8 cellular contexts compared by ENCODE assay signal in genomic region chr17:10844667-10845387, GRCh38. TPM values are rescaled to one million over a fixed set of nuclear protein-coding genes. Genes with fewer than 3 reads are reported as not detected.
A peak's percentile ranks its signal among the peaks of the same experiment; 100 is the strongest.
DNase-seq lines count a peak whose midpoint lies in the region; TF ChIP-seq lines count a peak whose summit lies in the region.

No MANE protein-coding gene starts in this region.

- H3K9me3 ChIP-seq in HEK293 (ENCODE audit: control insufficient read depth, insufficient read depth, low read depth, low read length), result no peaks in the 10 kb centered on the region

- POLR2A ChIA-PET in HEK293 (lab: Yijun Ruan, JAX), result no interaction called here

- no peak overlapping the region for H3K4me3 ChIP-seq in GM12865 (ENCODE audit: low read depth, low read length)
- peak overlapping the region; percentile 41 for H3K4me3 ChIP-seq in HEK293 (ENCODE audit: low read depth, low read length)

- no peaks in the 10 kb centered on the region; a peak in 1 of 3 replicates for H3K36me3 ChIP-seq in HEK293 (ENCODE audit: control insufficient read depth in 2 of 2, insufficient read depth in 1 of 2, low read length in 2 of 2)

- H3K4me1 ChIP-seq in HEK293 (ENCODE audit: control insufficient read depth, insufficient read depth, low read length), result peaks cover 2% of the 10 kb centered on the region; the same call in 1 of the 2 replicates

- CTCF ChIA-PET in HEK293 (lab: Yijun Ruan, JAX), result interaction anchor here (0.6 to 4.2 kb wide), 33 partner anchors 9 to 1103 kb away, joined by 3 to 93 read pairs (median 4); no protein-coding TSS in a partner anchor

- H3K27ac ChIP-seq in HEK293 (ENCODE audit: extremely low read depth, low read depth, low read length), result no peak overlapping the region

- TF ChIP-seq CTCF in GM12865 (IDR thresholded peaks at IDR 0.05; ENCODE audit: insufficient read depth, low read depth, low read length, missing control alignments), result peak; percentile 94
- peak; percentile 84 for TF ChIP-seq CTCF in HEK293 (tag by site-specific recombination; IDR thresholded peaks at IDR 0.05)

- DNase-seq in GM12865 (ENCODE audit: low read depth) (peak; percentile 73), NCI-H1105 (lab: John Stamatoyannopoulos, UW) (peak; percentile 74), cerebellum (ENCODE audit: low spot score) (peak; percentile 20), kidney glomerular epithelial cell (lab: John Stamatoyannopoulos, UW) (peak; percentile 50), cortex of kidney (lab: John Stamatoyannopoulos, UW) (no peak)
- peak; percentile 59 for DNase-seq in activated CD4-positive, alpha-beta T cell treated with anti-CD3 and anti-CD28 coated beads for 1 hour
- peak; percentile 83 for DNase-seq in stimulated activated CD4-positive, alpha-beta T cell treated with anti-CD3 and anti-CD28 coated beads, Interleukin-15, amount 100 ng/mL, for 24 hours

TF ChIP-seq in HEK293, 187 proteins besides CTCF, POLR2A, EP300 and RAD21 (continues in another document):
- TF ChIP-seq ZNF654 (tag by site-specific recombination; IDR thresholded peaks at IDR 0.05; ENCODE audit: low read depth), result peak; percentile 93
- no peak for TF ChIP-seq ZNF26 (tag by site-specific recombination; IDR thresholded peaks at IDR 0.05)
- TF ChIP-seq ZBTB10 (tag by site-specific recombination; IDR thresholded peaks at IDR 0.05), result 0 out of 2 replicates have a peak, but pooled peaks have one; percentile 22
- no peak for TF ChIP-seq ZNF449 (tag by site-specific recombination; IDR thresholded peaks at IDR 0.05)
- no peak for TF ChIP-seq SP7 (tag by site-specific recombination; IDR thresholded peaks at IDR 0.05)
- TF ChIP-seq ZNF600 (tag by site-specific recombination; IDR thresholded peaks at IDR 0.05), result 0 out of 2 replicates have a peak, but pooled peaks have one; percentile 38
- TF ChIP-seq GLIS2 (tag by site-specific recombination; IDR thresholded peaks at IDR 0.05), result peak; percentile 82
- peak; percentile 86 for TF ChIP-seq PATZ1 (tag by site-specific recombination; IDR thresholded peaks at IDR 0.05)
- TF ChIP-seq MZF1 (tag by site-specific recombination; IDR thresholded peaks at IDR 0.05; ENCODE audit: borderline replicate concordance), result peak; percentile 31; the same call in 1 of the 2 replicates
- TF ChIP-seq ZNF404 (tag by site-specific recombination; IDR thresholded peaks at IDR 0.05), result no peak
- 0 out of 2 replicates have a peak, but pooled peaks have one; percentile 26 for TF ChIP-seq ZNF394 (tag by site-specific recombination; IDR thresholded peaks at IDR 0.05; ENCODE audit: borderline replicate concordance)
- TF ChIP-seq ZBTB26 (tag by site-specific recombination; optimal IDR thresholded peaks at IDR 0.05), result peak; percentile 9
- TF ChIP-seq INSM2 (tag by site-specific recombination; IDR thresholded peaks at IDR 0.05), result no peak
- peak; percentile 51; the same call in 1 of the 2 replicates for TF ChIP-seq ZNF777 (tag by site-specific recombination; IDR thresholded peaks at IDR 0.05; ENCODE audit: borderline replicate concordance)
- TF ChIP-seq ZNF350 (tag by site-specific recombination; IDR thresholded peaks at IDR 0.05), result no peak
- TF ChIP-seq SP3 (tag by site-specific recombination; IDR thresholded peaks at IDR 0.05), result peak; percentile 70
- peak; percentile 31; the same call in 1 of the 2 replicates for TF ChIP-seq ZNF335 (tag by site-specific recombination; conservative IDR thresholded peaks at IDR 0.05)
- 0 out of 2 replicates have a peak, but pooled peaks have one; percentile 18 for TF ChIP-seq KLF8 (tag by site-specific recombination; IDR thresholded peaks at IDR 0.05)
- TF ChIP-seq ZNF76 (tag by site-specific recombination; IDR thresholded peaks at IDR 0.05; ENCODE audit: borderline replicate concordance, low read depth), result no peak
- TF ChIP-seq ZFP69B (tag by site-specific recombination; IDR thresholded peaks at IDR 0.05), result no peak
- peak; percentile 41 for TF ChIP-seq ZBTB8A (tag by site-specific recombination; IDR thresholded peaks at IDR 0.05)
- TF ChIP-seq SP2 (tag by site-specific recombination; IDR thresholded peaks at IDR 0.05), result peak; percentile 19; the same call in 1 of the 2 replicates
- TF ChIP-seq ZNF423 (tag by site-specific recombination; IDR thresholded peaks at IDR 0.05), result peak; percentile 39
- TF ChIP-seq ZNF223 (tag by site-specific recombination; IDR thresholded peaks at IDR 0.05), result no peak

RNA-seq across cellular contexts. Expression of gene PIRT, which starts 6.9 kb away (rescaled TPM):
- 7.3 TPM for total RNA-seq in cerebellum

RNA-seq across cellular contexts. Expression of gene TMEM238L, which starts 40.9 kb away (rescaled TPM):
- total RNA-seq in cerebellum, result not detected
